Comparison of ENCODE assay signal across 15 cellular contexts in genomic region chr21:41866274-41866809, GRCh38.
"Had no signal": no experiment of that assay in that cellular context is flagged by ENCODE, and none has a peak within 500 bp of the region (broad histone marks: within the 10 kb centered on the region; RNA-seq: fewer than 3 reads in every experiment).

No MANE protein-coding gene starts in this region.

- H3K36me3 Mint-ChIP-seq: naive B cell had no signal

- H3K9me3 Mint-ChIP-seq: naive B cell; stimulated activated naive B cell treated with anti-CD40 and anti-IgM and Interleukin-4, amounts not matched to agents 10 μg/mL and 1 μg/mL and 100 μg/mL, for 72 hours had no signal

- H3K27ac ChIP-seq: hepatocyte, neutrophil, suprapubic skin had no signal

- DNase-seq: activated CD4-positive, alpha-beta T cell treated with anti-CD3 and anti-CD28 coated beads, Interleukin-2, amount 50 U/mL, for 1 hour; activated naive CD4-positive, alpha-beta T cell treated with anti-CD3 and anti-CD28 coated beads, Interleukin-2, amount 50 U/mL, for 16 hours; activated T-cell treated with anti-CD3 and anti-CD28 coated beads for 4 hours; naive B cell; retina; stimulated activated CD4-positive, alpha-beta T cell treated with anti-CD3 and anti-CD28 coated beads, Interleukin-2, amount 100 ng/mL, for 48 hours; stimulated activated naive B cell treated with anti-CD40 and anti-IgM and Interleukin-4, amounts not matched to agents 10 μg/mL and 1 μg/mL and 100 μg/mL, for 72 hours; trophoblast cell had no signal

- H2AFZ ChIP-seq: hepatocyte had no signal

- H3K27me3 Mint-ChIP-seq: naive B cell; stimulated activated naive B cell treated with anti-CD40 and anti-IgM and Interleukin-4, amounts not matched to agents 10 μg/mL and 1 μg/mL and 100 μg/mL, for 72 hours had no signal

- ATAC-seq: left lobe of liver had no signal

- H3K27me3 ChIP-seq: hepatocyte, neutrophil, suprapubic skin had no signal

- H3K4me1 ChIP-seq: suprapubic skin had no signal

- H3K36me3 ChIP-seq: neutrophil, suprapubic skin had no signal

- H3K4me3 ChIP-seq: hepatocyte, suprapubic skin had no signal

- FAIRE-seq: astrocyte, endometrium, keratinocyte had no signal

- H3K9me3 ChIP-seq: neutrophil, suprapubic skin had no signal

- H3K4me2 ChIP-seq: hepatocyte had no signal
